ENCODE assay signal across 33 cellular contexts in genomic region chr2:228678110-228678509, GRCh38.
"Had no signal": no experiment of that assay in that cellular context is flagged by ENCODE, and none has a peak within 500 bp of the region (broad histone marks: within the 10 kb centered on the region; RNA-seq: fewer than 3 reads in every experiment).

No MANE protein-coding gene starts in this region.

- H3K4me1 ChIP-seq: body of pancreas, breast epithelium had no signal

- H3K27me3 ChIP-seq: adrenal gland, body of pancreas, brain microvascular endothelial cell, breast epithelium had no signal

- DNase-seq: activated B cell treated with CpG ODN at 0.5 μM for 24 hours; activated CD4-positive, alpha-beta memory T cell treated with anti-CD3 and anti-CD28 coated beads for 36 hours; activated CD4-positive, alpha-beta T cell treated with anti-CD3 and anti-CD28 coated beads for 4 hours; activated CD4-positive, alpha-beta T cell treated with anti-CD3 and anti-CD28 coated beads, Interleukin-2, amount 10 ng/mL, durations not matched to agents 24 days and 14 days; activated CD4-positive, alpha-beta T cell treated with anti-CD3 and anti-CD28 coated beads, Interleukin-2, amount 50 U/mL, for 1 hour; activated CD4-positive, alpha-beta T cell treated with anti-CD3 and anti-CD28 coated beads, Interleukin-2, amount 50 U/mL, for 4 hours; activated CD4-positive, CD25-positive, alpha-beta regulatory T cell treated with anti-CD3 and anti-CD28 coated beads, Interleukin-2, amount 50 U/mL, for 72 hours; activated CD8-positive, alpha-beta memory T cell treated with anti-CD3 and anti-CD28 coated beads, Interleukin-2, amount 50 U/mL, for 4 hours; activated CD8-positive, alpha-beta T cell treated with anti-CD3 and anti-CD28 coated beads for 36 hours; activated effector memory CD4-positive, alpha-beta T cell treated with anti-CD3 and anti-CD28 coated beads, Interleukin-2, amount 50 U/mL, for 16 hours; activated gamma-delta T cell treated with Interleukin-2 at 50 U/mL for 16 hours; activated naive CD4-positive, alpha-beta T cell; activated naive CD4-positive, alpha-beta T cell treated with anti-CD3 and anti-CD28 coated beads for 36 hours; activated naive CD4-positive, alpha-beta T cell treated with anti-CD3 and anti-CD28 coated beads, Interleukin-2, amount 50 U/mL, for 16 hours; activated naive CD8-positive, alpha-beta T cell treated with anti-CD3 and anti-CD28 coated beads for 36 hours; activated T-cell treated with anti-CD3 and anti-CD28 coated beads for 4 hours; activated T-cell treated with anti-CD3 and anti-CD28 coated beads, Interleukin-2, amount 50 U/mL, for 1 hour; activated T-cell treated with anti-CD3 and anti-CD28 coated beads, Interleukin-2, amount 50 U/mL, for 4 hours; activated T-cell treated with anti-CD3 and anti-CD28 coated beads, Interleukin-2, amount 50 U/mL, for 72 hours; adrenal gland; amniotic stem cell; aorta; body of pancreas; brain microvascular endothelial cell; central memory CD4-positive, alpha-beta T cell; T-helper 2 cell; T-helper 9 cell had no signal

- H3K36me3 ChIP-seq: adrenal gland, brain microvascular endothelial cell, breast epithelium had no signal

- H3K27ac ChIP-seq: adrenal gland, body of pancreas, brain microvascular endothelial cell, breast epithelium, VCaP had no signal

- FAIRE-seq: astrocyte, TTC549 had no signal

- H3K4me3 ChIP-seq: adrenal gland, body of pancreas, breast epithelium had no signal

- ATAC-seq: activated CD8-positive, alpha-beta T cell treated with anti-CD3 and anti-CD28 coated beads for 36 hours; activated naive CD4-positive, alpha-beta T cell treated with anti-CD3 and anti-CD28 coated beads, Interleukin-2, amount 50 U/mL, for 72 hours; activated T-cell treated with anti-CD3 and anti-CD28 coated beads, Interleukin-2, amount 50 U/mL, for 4 hours; activated T-cell treated with anti-CD3 and anti-CD28 coated beads, Interleukin-2, amount 50 U/mL, for 72 hours; activated T-helper 17 cell treated with anti-CD3 and anti-CD28 coated beads, Interleukin-2, amount 50 U/mL, for 72 hours; body of pancreas had no signal

- H3K9me3 ChIP-seq: adrenal gland, body of pancreas, breast epithelium had no signal
